Comparison of ENCODE assay signal across 1 cellular context in genomic region chr6:85677243-85677956, GRCh38.
TF ChIP-seq lines count a peak whose summit lies in the region.

No MANE protein-coding gene starts in this region.

TF ChIP-seq in liver, 16 proteins besides CTCF, POLR2A, EP300 and RAD21 (continued from another document):
- TF ChIP-seq, protein P1, sequence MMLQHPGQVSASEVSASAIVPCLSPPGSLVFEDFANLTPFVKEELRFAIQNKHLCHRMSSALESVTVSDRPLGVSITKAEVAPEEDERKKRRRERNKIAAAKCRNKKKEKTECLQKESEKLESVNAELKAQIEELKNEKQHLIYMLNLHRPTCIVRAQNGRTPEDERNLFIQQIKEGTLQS (IDR thresholded peaks at IDR 0.05): no peak
- TF ChIP-seq ZBTB33 (IDR thresholded peaks at IDR 0.05): no peak
- no peak for TF ChIP-seq NR2F2 (IDR thresholded peaks at IDR 0.05)
- TF ChIP-seq SP1 (IDR thresholded peaks at IDR 0.05): no peak
